In genomic region chr11:71272161-71272560, GRCh38 we compare ENCODE assay signal across 15 cellular contexts. TPM values are rescaled to one million over a fixed set of nuclear protein-coding genes. Genes with fewer than 3 reads are reported as not detected.
A peak's percentile ranks its signal among the peaks of the same experiment; 100 is the strongest.
DNase-seq lines count a peak whose midpoint lies in the region; ATAC-seq and TF ChIP-seq lines count a peak whose summit lies in the region.
"Had no signal": no experiment of that assay in that cellular context is flagged by ENCODE, and none has a peak within 500 bp of the region (broad histone marks: within the 10 kb centered on the region; RNA-seq: fewer than 3 reads in every experiment).

No MANE protein-coding gene starts in this region.

- H3K4me1 ChIP-seq in upper lobe of right lung, result no peaks in the 10 kb centered on the region

- H3K27me3 ChIP-seq in upper lobe of right lung, result no peaks in the 10 kb centered on the region
- H3K27me3 ChIP-seq: BLaER1 treated with 17β-estradiol and CSF1 and Interleukin-3, amounts not matched to agents 10 nM and 100 nM had no signal

- H3K27ac ChIP-seq in upper lobe of right lung, result no peak overlapping the region
- H3K27ac ChIP-seq: BLaER1 treated with 17β-estradiol and CSF1 and Interleukin-3, amounts not matched to agents 10 nM and 100 nM; HL-60 had no signal

- H3K4me3 ChIP-seq in upper lobe of right lung, result no peak overlapping the region
- H3K4me3 ChIP-seq: BLaER1 treated with 17β-estradiol and CSF1 and Interleukin-3, amounts not matched to agents 10 nM and 100 nM had no signal

- DNase-seq in activated effector memory CD4-positive, alpha-beta T cell treated with anti-CD3 and anti-CD28 coated beads, Interleukin-2, amount 50 U/mL, for 16 hours, result peak; percentile 6
- no peak for DNase-seq in activated effector memory CD4-positive, alpha-beta T cell treated with Interleukin-2 at 50 U/mL for 16 hours
- DNase-seq in mesenteric fat pad (ENCODE audit: low spot score) (peak; percentile 53), upper lobe of right lung (peak; percentile 19), iPS-NIHi11 (ENCODE audit: low spot score) (no peak), NCI-H1417 (lab: John Stamatoyannopoulos, UW) (no peak)
- DNase-seq: ACHN; CD4-positive, CD25-positive, alpha-beta regulatory T cell; DMS53; GF-D8; HCEC 1CT; HFFc6 had no signal

- ATAC-seq in upper lobe of right lung, result no peak
- ATAC-seq in GM19324 (IDR thresholded peaks at IDR 0.05; ENCODE audit: low FRiP score, unreplicated experiment), result no peak

- no peaks in the 10 kb centered on the region for H3K36me3 ChIP-seq in upper lobe of right lung
- H3K36me3 ChIP-seq: BLaER1 treated with 17β-estradiol and CSF1 and Interleukin-3, amounts not matched to agents 10 nM and 100 nM had no signal

- TF ChIP-seq CTCF in upper lobe of right lung (IDR thresholded peaks at IDR 0.05), result no peak

- intact Hi-C loops in upper lobe of right lung (cut with DNase I), result no loop called here

- H3K9me3 ChIP-seq in upper lobe of right lung, result peaks cover 7% of the 10 kb centered on the region

RNA-seq across cellular contexts. Expression of gene SHANK2, which starts 19.8 kb away (rescaled TPM):
- total RNA-seq in mesenteric fat pad (2.0 TPM), upper lobe of right lung (62.5 TPM)
- total RNA-seq: CD4-positive, CD25-positive, alpha-beta regulatory T cell had no signal

Comparison
In these comparisons a context has a peak if more than half of its experiments do, and no peak if none do; other contexts are left out.
1. DNase-seq: peak in activated effector memory CD4-positive, alpha-beta T cell treated with anti-CD3 and anti-CD28 coated beads, Interleukin-2, amount 50 U/mL, for 16 hours (single experiment), mesenteric fat pad (single experiment) and upper lobe of right lung (single experiment); none in activated effector memory CD4-positive, alpha-beta T cell treated with Interleukin-2 at 50 U/mL for 16 hours (single experiment), iPS-NIHi11 (single experiment) and NCI-H1417 (0 of 3).
2. RNA of gene SHANK2, which starts 19.8 kb away (total RNA-seq): 62.5 TPM in upper lobe of right lung (single experiment); 2.0 TPM in mesenteric fat pad (single experiment); every median in the first group is over 10 times any median in the second.